Comparison of ENCODE assay signal across 10 cellular contexts in the genomic region with DNA sequence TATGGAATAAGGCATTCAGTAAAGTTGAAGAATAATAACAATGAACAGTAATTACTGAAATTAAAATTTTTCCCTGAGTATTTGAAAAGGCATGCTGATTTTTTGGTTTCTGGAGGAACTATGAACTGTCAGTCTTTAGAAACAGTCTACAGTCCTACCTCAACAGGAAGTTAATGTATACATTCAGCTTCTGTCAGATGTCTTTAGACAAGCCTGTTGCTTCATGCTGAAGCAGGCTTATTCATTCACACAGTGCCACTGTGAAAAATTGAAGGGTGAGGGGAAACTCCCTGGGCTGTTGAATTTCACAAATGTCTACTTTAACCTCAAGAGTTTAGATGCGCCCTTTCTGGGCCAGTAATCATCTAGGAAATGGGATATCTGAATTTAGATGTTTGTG. TPM values are rescaled to one million over a fixed set of nuclear protein-coding genes. Genes with fewer than 3 reads are reported as not detected.
A peak's percentile ranks its signal among the peaks of the same experiment; 100 is the strongest.
DNase-seq lines count a peak whose midpoint lies in the region; ATAC-seq and TF ChIP-seq lines count a peak whose summit lies in the region.
"Had no signal": no experiment of that assay in that cellular context is flagged by ENCODE, and none has a peak within 500 bp of the region (broad histone marks: within the 10 kb centered on the region; RNA-seq: fewer than 3 reads in every experiment).

No MANE protein-coding gene starts in this region.

- no peak overlapping the region for H3K4me3 ChIP-seq in DND-41 (ENCODE audit: low read depth in 1 of 2, low read length in 2 of 2)
- H3K4me3 ChIP-seq: thoracic aorta had no signal

- H3K9ac ChIP-seq in DND-41 (ENCODE audit: low read depth, low read length): peak overlapping the region; percentile 0; the same call in 1 of the 2 replicates

- DNase-seq in DND-41 (no peak), NCI-H226 (peak; percentile 8), NCI-H2227 treated with DMSO at 0.1 percent for 48 hours (lab: John Stamatoyannopoulos, UW) (no peak), NCI-H748 (lab: John Stamatoyannopoulos, UW; ENCODE audit: unreplicated experiment) (no peak), DMS153 treated with DMSO at 0.1 percent for 48 hours (lab: John Stamatoyannopoulos, UW; ENCODE audit: unreplicated experiment) (no peak)
- no peak for DNase-seq in effector CD8-positive, alpha-beta T cell (lab: John Stamatoyannopoulos, UW)
- DNase-seq: kidney glomerular epithelial cell had no signal

- no peak overlapping the region for H2AFZ ChIP-seq in DND-41 (ENCODE audit: low read depth, low read length)

- no peak overlapping the region for H3K27ac ChIP-seq in DND-41 (ENCODE audit: low read length)
- H3K27ac ChIP-seq: thoracic aorta had no signal

- TF ChIP-seq CTCF in DND-41 (IDR thresholded peaks at IDR 0.05; ENCODE audit: borderline replicate concordance, extremely low read depth, low read length, poor library complexity, severe bottlenecking): no peak

- peaks cover 54% of the 10 kb centered on the region for H4K20me1 ChIP-seq in DND-41 (ENCODE audit: insufficient read depth, low read length)

- peaks cover 54% of the 10 kb centered on the region for H3K4me1 ChIP-seq in DND-41 (ENCODE audit: insufficient read depth, low read length)

- peaks cover 99% of the 10 kb centered on the region for H3K79me2 ChIP-seq in DND-41 (ENCODE audit: insufficient read depth, low read length)

- peak overlapping the region; percentile 98; the same call in 1 of the 2 replicates for H3K4me2 ChIP-seq in DND-41 (ENCODE audit: insufficient read depth, low read length)

- ATAC-seq in DND-41 (ENCODE audit: insufficient read depth, low read depth) (peak; percentile 30; the same call in 1 of the 3 replicates), GM21447 (IDR thresholded peaks at IDR 0.05; ENCODE audit: unreplicated experiment) (peak; percentile 48), esophagus mucosa (peak; percentile 64)

- no peaks in the 10 kb centered on the region for H3K9me3 ChIP-seq in DND-41 (ENCODE audit: insufficient read depth, low read length, severe bottlenecking)
- H3K9me3 ChIP-seq: thoracic aorta had no signal

- H3K36me3 ChIP-seq in DND-41 (ENCODE audit: insufficient read depth, low read length): peaks cover 3% of the 10 kb centered on the region; the same call in 1 of the 2 replicates
- H3K36me3 ChIP-seq: thoracic aorta had no signal

- no peaks in the 10 kb centered on the region for H3K27me3 ChIP-seq in DND-41 (ENCODE audit: insufficient read depth, low read length, poor library complexity)

RNA-seq across cellular contexts. Expression of gene NRF1, which starts 3.5 kb away (rescaled TPM):
- 9.1 TPM for total RNA-seq in esophagus mucosa
